In the genomic region with DNA sequence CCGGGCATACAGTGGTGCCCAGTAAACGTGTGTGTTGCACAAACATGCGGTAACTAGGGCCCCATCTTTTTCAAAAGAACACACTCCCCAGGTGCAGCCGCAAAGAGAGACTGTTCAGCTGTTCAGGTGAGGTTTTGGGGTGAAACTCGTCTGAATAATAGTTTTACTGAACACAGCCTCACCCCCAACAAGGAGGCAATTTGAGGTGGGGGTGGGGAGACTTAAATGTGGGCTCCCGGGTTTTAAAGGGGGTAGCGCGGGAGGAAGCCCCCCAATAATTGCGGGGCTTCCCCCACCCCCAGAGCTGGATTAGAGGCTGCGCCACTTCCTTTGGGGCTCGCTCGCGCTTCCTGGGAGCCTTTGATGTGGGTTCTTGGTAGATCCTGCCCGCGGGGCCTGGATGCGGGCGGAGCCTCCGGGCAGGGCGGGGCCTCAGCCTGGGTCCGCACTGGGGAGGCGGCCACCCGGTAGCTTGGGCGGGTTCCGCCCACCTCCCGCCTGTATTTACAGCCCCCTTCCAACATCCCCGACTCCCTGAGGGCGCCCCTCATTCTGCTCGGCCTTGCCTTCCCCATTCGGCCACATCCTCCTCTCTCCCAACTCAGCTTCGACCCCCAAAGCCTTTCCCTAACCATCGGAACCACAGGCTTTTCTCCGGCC, we compare ENCODE assay signal across 8 cellular contexts. TPM values are rescaled to one million over a fixed set of nuclear protein-coding genes. Genes with fewer than 3 reads are reported as not detected.
DNase-seq lines count a peak whose midpoint lies in the region; ATAC-seq and TF ChIP-seq lines count a peak whose summit lies in the region.

No MANE protein-coding gene starts in this region.

- TF ChIP-seq CTCF in gastrocnemius medialis (IDR thresholded peaks at IDR 0.05 in 4 of 5, conservative IDR thresholded peaks at IDR 0.05 in 1 of 5) = no peak

- H3K36me3 Mint-ChIP-seq in activated naive CD8-positive, alpha-beta T cell = no peaks in the 10 kb centered on the region

- no CpG with 5 or more reads among the region's 32 CpGs for WGBS in neuronal stem cell (ENCODE audit: extremely low coverage in 2 of 2, insufficient read length in 2 of 2, insufficient replicate concordance in 1 of 2), 2 donors

- H3K4ac ChIP-seq in neuronal stem cell (ENCODE audit: low read length) = no peak overlapping the region

- H3K4me1 ChIP-seq in BLaER1 treated with 17β-estradiol and CSF1 and Interleukin-3, amounts not matched to agents 10 nM and 100 nM = peaks cover 57 to 85% (median 74%) of the 10 kb centered on the region in 10 experiments
- peaks cover 15 to 29% of the 10 kb centered on the region in 2 donors for H3K4me1 ChIP-seq in neuronal stem cell (ENCODE audit: control insufficient read depth in 2 of 2, insufficient read depth in 1 of 2, low read depth in 1 of 2, low read length in 2 of 2)
- peaks cover 0 to 3% of the 10 kb centered on the region in 2 donors for H3K4me1 ChIP-seq in gastrocnemius medialis

- no peak for TF ChIP-seq POLR2A in gastrocnemius medialis (IDR thresholded peaks at IDR 0.05)

- H3K27me3 ChIP-seq in BLaER1 treated with 17β-estradiol and CSF1 and Interleukin-3, amounts not matched to agents 10 nM and 100 nM = peaks cover 2 to 43% (median 23%) of the 10 kb centered on the region in 11 experiments; a peak in 19 of 22 replicates
- H3K27me3 ChIP-seq in neuronal stem cell (ENCODE audit: control insufficient read depth in 3 of 3, insufficient read depth in 3 of 3, low read depth in 1 of 3, low read length in 3 of 3) (no peaks in the 10 kb centered on the region), gastrocnemius medialis (peaks cover 0 to 3% (median 0%) of the 10 kb centered on the region in 3 donors)

- DNase-seq in UCSD-AML1 (lab: John Stamatoyannopoulos, UW; ENCODE audit: unreplicated experiment) = peak; percentile 54
- DNase-seq in neuronal stem cell (ENCODE audit: low spot score) = peak; percentile 55
- no peak for DNase-seq in gastrocnemius medialis
- DNase-seq in NCI-H1417 treated with DMSO at 0.1 percent for 48 hours (lab: John Stamatoyannopoulos, UW) = no peak

- peak overlapping the region; percentile 2 for H2BK5ac ChIP-seq in neuronal stem cell (ENCODE audit: low read length)

- H4K8ac ChIP-seq in neuronal stem cell (ENCODE audit: low read depth, low read length) = no peak overlapping the region

- ATAC-seq in gastrocnemius medialis (no peak), HG02759 (IDR thresholded peaks at IDR 0.05; ENCODE audit: unreplicated experiment) (no peak), HG02642 (IDR thresholded peaks at IDR 0.05; ENCODE audit: poor library complexity, unreplicated experiment) (no peak)

- no peak overlapping the region for H4K91ac ChIP-seq in neuronal stem cell (ENCODE audit: low read depth, low read length, poor library complexity)

- H3K14ac ChIP-seq in neuronal stem cell (ENCODE audit: low read length) = no peak overlapping the region

- no peaks in the 10 kb centered on the region for H3K36me3 ChIP-seq in BLaER1 treated with 17β-estradiol and CSF1 and Interleukin-3, amounts not matched to agents 10 nM and 100 nM
- H3K36me3 ChIP-seq in neuronal stem cell (replicated peaks in 1 of 2; ENCODE audit: control insufficient read depth in 2 of 2, insufficient read depth in 2 of 2, low read length in 2 of 2) (no peaks in the 10 kb centered on the region), gastrocnemius medialis (no peaks in the 10 kb centered on the region)

- H2BK120ac ChIP-seq in neuronal stem cell (ENCODE audit: low read depth, low read length) = no peak overlapping the region

- H2AFZ ChIP-seq in neuronal stem cell (ENCODE audit: low read length) = no peak overlapping the region

- H3K4me3 ChIP-seq in BLaER1 treated with 17β-estradiol and CSF1 and Interleukin-3, amounts not matched to agents 10 nM and 100 nM = peak overlapping the region in 6 of 10 experiments; percentile 8 to 53 (median 28); a peak in 9 of 20 replicates
- H3K4me3 ChIP-seq in neuronal stem cell (ENCODE audit: low read length in 2 of 2) (no peak overlapping the region), gastrocnemius medialis (no peak overlapping the region)

- H3K27ac ChIP-seq in BLaER1 treated with 17β-estradiol and CSF1 and Interleukin-3, amounts not matched to agents 10 nM and 100 nM = no peak overlapping the region
- no peak overlapping the region for H3K27ac ChIP-seq in neuronal stem cell (replicated peaks; ENCODE audit: low read length)
- no peak overlapping the region for H3K27ac ChIP-seq in gastrocnemius medialis

- no peaks in the 10 kb centered on the region for H3K9me3 ChIP-seq in BLaER1 treated with 17β-estradiol and CSF1 and Interleukin-3, amounts not matched to agents 10 nM and 100 nM (replicated peaks in 1 of 11)
- H3K9me3 ChIP-seq in neuronal stem cell (replicated peaks in 1 of 2; ENCODE audit: control insufficient read depth in 2 of 2, insufficient read depth in 1 of 2, low read depth in 1 of 2, low read length in 2 of 2) (peaks cover 0 to 2% of the 10 kb centered on the region in 2 donors), gastrocnemius medialis (no peaks in the 10 kb centered on the region)

- in situ Hi-C loops in gastrocnemius medialis (cut with MboI; ENCODE audit: low sequenced_read_pairs in 4 of 4) = no loop called here

- peak overlapping the region; percentile 6 for H3K23ac ChIP-seq in neuronal stem cell (ENCODE audit: low read depth, low read length, poor library complexity)

- no peaks in the 10 kb centered on the region for H3K27me3 Mint-ChIP-seq in activated naive CD8-positive, alpha-beta T cell

- H3K9ac ChIP-seq in BLaER1 treated with 17β-estradiol and CSF1 and Interleukin-3, amounts not matched to agents 10 nM and 100 nM = peak overlapping the region in 4 of 11 experiments; percentile 9 to 42 (median 20); a peak in 3 of 22 replicates
- H3K9ac ChIP-seq in neuronal stem cell (ENCODE audit: low read depth, low read length, poor library complexity) = no peak overlapping the region

- peak overlapping the region; percentile 53 for H2BK15ac ChIP-seq in neuronal stem cell (ENCODE audit: low read length)

- peaks cover 60% of the 10 kb centered on the region for H3K4me1 Mint-ChIP-seq in activated naive CD8-positive, alpha-beta T cell (ENCODE audit: low read depth)

- no peak overlapping the region for H2BK12ac ChIP-seq in neuronal stem cell (ENCODE audit: low read length)

- no peaks in the 10 kb centered on the region for H3K79me1 ChIP-seq in neuronal stem cell (ENCODE audit: low read depth, low read length)

- H4K20me1 ChIP-seq in BLaER1 treated with 17β-estradiol and CSF1 and Interleukin-3, amounts not matched to agents 10 nM and 100 nM = peaks cover 0 to 27% (median 0%) of the 10 kb centered on the region in 11 experiments; a peak in 6 of 22 replicates

- intact Hi-C loops in gastrocnemius medialis (cut with DNase I; ENCODE audit: low total_unique reads) = no loop called here

- peak overlapping the region; percentile 78 for H3K4me3 Mint-ChIP-seq in activated naive CD8-positive, alpha-beta T cell

- peak overlapping the region; percentile 75 to 98 (median 89) for H3K4me2 ChIP-seq in BLaER1 treated with 17β-estradiol and CSF1 and Interleukin-3, amounts not matched to agents 10 nM and 100 nM
- H3K4me2 ChIP-seq in neuronal stem cell (ENCODE audit: insufficient read depth, low read length, poor library complexity, severe bottlenecking) = peak overlapping the region; percentile 26

- H3K18ac ChIP-seq in neuronal stem cell (ENCODE audit: low read length) = peak overlapping the region; percentile 76

- no peak overlapping the region for H3K27ac Mint-ChIP-seq in activated naive CD8-positive, alpha-beta T cell

- peak overlapping the region; percentile 1 for H2AK5ac ChIP-seq in neuronal stem cell (ENCODE audit: low read depth, low read length)

- no peaks in the 10 kb centered on the region for H3K9me3 Mint-ChIP-seq in activated naive CD8-positive, alpha-beta T cell (ENCODE audit: low read depth)

RNA-seq across cellular contexts. Expression of a gene that starts 6.4 kb away (rescaled TPM):
- polyA plus RNA-seq in neuronal stem cell (2013, experiment 1 of 2) = 74.6 TPM
- 73.7 TPM for polyA plus RNA-seq in neuronal stem cell (2013, experiment 2 of 2)
- total RNA-seq in gastrocnemius medialis = 1 to 10 TPM; 1.2 to 6.4 (median 2.9) TPM

RNA-seq across cellular contexts. Expression of a gene that starts 50.2 kb away (rescaled TPM):
- 14.7 TPM for polyA plus RNA-seq in neuronal stem cell (2013, experiment 1 of 2)
- polyA plus RNA-seq in neuronal stem cell (2013, experiment 2 of 2) = 14.8 TPM
- 1 to 10 TPM in 3 of 4 donors, under 1 TPM in 1; 0.68 to 3.0 (median 2.3) TPM for total RNA-seq in gastrocnemius medialis

Comparison
In these comparisons a context has a peak if more than half of its experiments do, and no peak if none do; other contexts are left out.
1. H3K4me3 ChIP-seq: peak in BLaER1 treated with 17β-estradiol and CSF1 and Interleukin-3, amounts not matched to agents 10 nM and 100 nM (6 of 10); none in neuronal stem cell (0 of 2) and gastrocnemius medialis (0 of 4).
2. DNase-seq: peak in UCSD-AML1 (single experiment) and neuronal stem cell (single experiment); none in gastrocnemius medialis (0 of 2) and NCI-H1417 treated with DMSO at 0.1 percent for 48 hours (single experiment).